1 cellular context compared by ENCODE assay signal in genomic region chr1:21607549-21608529, GRCh38.
A peak's percentile ranks its signal among the peaks of the same experiment; 100 is the strongest.
TF ChIP-seq lines count a peak whose summit lies in the region.

No MANE protein-coding gene starts in this region.

TF ChIP-seq in K562, 482 proteins besides CTCF, POLR2A, EP300 and RAD21 (continued from another document and continues in another):
- TF ChIP-seq MAX (CRISPR knock-in tag; IDR thresholded peaks at IDR 0.05) = peak; percentile 61
- no peak for TF ChIP-seq ID3 (CRISPR knock-in tag; IDR thresholded peaks at IDR 0.05)
- no peak for TF ChIP-seq ID3 (tag; IDR thresholded peaks at IDR 0.05)
- no peak for TF ChIP-seq HDAC8 (tag; IDR thresholded peaks at IDR 0.05)
- TF ChIP-seq ZNF445 (CRISPR knock-in tag; IDR thresholded peaks at IDR 0.05; ENCODE audit: low read depth) = no peak
- 0 out of 2 replicates have a peak, but pooled peaks have one; percentile 19 for TF ChIP-seq ZBTB17 (CRISPR knock-in tag; IDR thresholded peaks at IDR 0.05)
- TF ChIP-seq ZEB2 (IDR thresholded peaks at IDR 0.05) = 0 out of 2 replicates have a peak, but pooled peaks have one; percentile 14
- TF ChIP-seq NRF1 (conservative IDR thresholded peaks at IDR 0.05 in 1 of 2, IDR thresholded peaks at IDR 0.05 in 1 of 2) = peak; percentile 72 to 80
- peak; percentile 22; the same call in 1 of the 2 replicates for TF ChIP-seq TCF3 (CRISPR knock-in tag; IDR thresholded peaks at IDR 0.05)
- TF ChIP-seq THAP12 (CRISPR knock-in tag; IDR thresholded peaks at IDR 0.05) = no peak
- peak in 1 of 2 experiments; percentile 65; a peak in 2 of 4 replicates for TF ChIP-seq SRF (CRISPR knock-in tag; IDR thresholded peaks at IDR 0.05)
- TF ChIP-seq GABPB1 (CRISPR knock-in tag; IDR thresholded peaks at IDR 0.05) = peak; percentile 54; the same call in 1 of the 2 replicates
- TF ChIP-seq HDAC1 (IDR thresholded peaks at IDR 0.05) = 0 out of 4 replicates have a peak, but pooled peaks of 1 of the 2 experiments have one; percentile 6
- peak; percentile 19; the same call in 1 of the 2 replicates for TF ChIP-seq BHLHE40 (IDR thresholded peaks at IDR 0.05; ENCODE audit: low read length)
- peak in 1 of 2 experiments; percentile 84 for TF ChIP-seq AFF1 (IDR thresholded peaks at IDR 0.05; ENCODE audit: low read depth in 1 of 2, partially characterized antibody in 2 of 2)
- no peak for TF ChIP-seq ZNF609 (CRISPR knock-in tag; IDR thresholded peaks at IDR 0.05; ENCODE audit: borderline replicate concordance)
- 0 out of 2 replicates have a peak, but pooled peaks have one; percentile 21 for TF ChIP-seq E2F3 (CRISPR knock-in tag; IDR thresholded peaks at IDR 0.05)
- TF ChIP-seq ZNF583 (CRISPR knock-in tag; IDR thresholded peaks at IDR 0.05) = peak; percentile 51; the same call in 1 of the 2 replicates
- peak; percentile 13; the same call in 1 of the 2 replicates for TF ChIP-seq TOE1 (IDR thresholded peaks at IDR 0.05; ENCODE audit: borderline replicate concordance)
- TF ChIP-seq TOE1 (CRISPR knock-in tag; IDR thresholded peaks at IDR 0.05; ENCODE audit: borderline replicate concordance, low read depth) = no peak
- peak; percentile 48 for TF ChIP-seq CHD1 (IDR thresholded peaks at IDR 0.05; ENCODE audit: low read length)
- no peak for TF ChIP-seq CBX1 (IDR thresholded peaks at IDR 0.05; ENCODE audit: low read depth)
- TF ChIP-seq FOXM1 (IDR thresholded peaks at IDR 0.05; ENCODE audit: low read depth) = no peak
- no peak for TF ChIP-seq FOXM1 (CRISPR knock-in tag; IDR thresholded peaks at IDR 0.05; ENCODE audit: low read depth)
- TF ChIP-seq ATF2 (CRISPR knock-in tag; IDR thresholded peaks at IDR 0.05) = no peak
- peak; percentile 92 for TF ChIP-seq PBX2 (CRISPR knock-in tag; IDR thresholded peaks at IDR 0.05; ENCODE audit: low read depth)
- TF ChIP-seq PBX2 (tag; conservative IDR thresholded peaks at IDR 0.05; ENCODE audit: low read depth) = peak; percentile 98
- no peak for TF ChIP-seq ZC3H8 (IDR thresholded peaks at IDR 0.05)
- TF ChIP-seq POLR2B (IDR thresholded peaks at IDR 0.05; ENCODE audit: low read depth, partially characterized antibody) = peak; percentile 84
- TF ChIP-seq SETDB1 (IDR thresholded peaks at IDR 0.05; ENCODE audit: low read length) = peak; percentile 48
- 0 out of 4 replicates have a peak, but pooled peaks of 1 of the 2 experiments have one; percentile 12 for TF ChIP-seq TBL1XR1 (IDR thresholded peaks at IDR 0.05; ENCODE audit: low read length in 2 of 2)
- TF ChIP-seq NEUROD1 (IDR thresholded peaks at IDR 0.05; ENCODE audit: borderline replicate concordance, low read depth, low read length, partially characterized antibody) = peak; percentile 22
- peak; percentile 61 for TF ChIP-seq ZFX (CRISPR knock-in tag; IDR thresholded peaks at IDR 0.05)
- TF ChIP-seq ARID4B (CRISPR knock-in tag; IDR thresholded peaks at IDR 0.05) = peak; percentile 50; the same call in 1 of the 2 replicates
- TF ChIP-seq PHB (CRISPR knock-in tag; IDR thresholded peaks at IDR 0.05) = peak; percentile 82; the same call in 1 of the 2 replicates
- 0 out of 2 replicates have a peak, but pooled peaks have one; percentile 2 for TF ChIP-seq EP400 (IDR thresholded peaks at IDR 0.05)
